19 cellular contexts compared by ENCODE assay signal in the genomic region with DNA sequence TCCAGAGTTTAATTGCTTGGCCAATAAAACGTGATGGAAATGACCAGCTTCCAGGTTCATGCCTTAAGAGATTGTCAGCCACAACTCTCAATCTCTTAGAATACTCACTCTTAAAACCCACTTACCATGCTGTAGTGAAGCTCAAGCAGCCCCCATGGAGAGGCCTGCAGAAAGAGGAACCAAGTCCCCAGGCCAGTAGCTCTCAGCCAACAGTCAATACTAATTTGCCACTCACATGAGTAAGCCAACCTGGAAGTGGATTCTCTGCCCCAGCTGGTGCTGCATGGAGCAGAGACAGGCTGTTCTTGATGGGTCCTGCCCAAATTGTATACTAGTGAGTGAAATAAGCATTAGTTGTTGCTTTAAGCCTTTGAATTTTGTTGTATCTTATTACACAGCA.
"Had no signal": no experiment of that assay in that cellular context is flagged by ENCODE, and none has a peak within 500 bp of the region (broad histone marks: within the 10 kb centered on the region; RNA-seq: fewer than 3 reads in every experiment).

No MANE protein-coding gene starts in this region.

- H3K4me1 Mint-ChIP-seq: activated naive CD8-positive, alpha-beta T cell treated with anti-CD3 and anti-CD28 coated beads, Interleukin-2, amount 50 U/mL, for 24 hours; endodermal cell; immature natural killer cell; nephron had no signal

- H3K9me3 ChIP-seq: ascending aorta, heart left ventricle, right atrium auricular region had no signal

- H3K9me3 Mint-ChIP-seq: activated naive CD8-positive, alpha-beta T cell treated with anti-CD3 and anti-CD28 coated beads, Interleukin-2, amount 50 U/mL, for 24 hours; endodermal cell; type B pancreatic cell had no signal

- H3K4me3 Mint-ChIP-seq: activated naive CD8-positive, alpha-beta T cell treated with anti-CD3 and anti-CD28 coated beads, Interleukin-2, amount 50 U/mL, for 24 hours; endodermal cell; immature natural killer cell; nephron; type B pancreatic cell had no signal

- H3K36me3 Mint-ChIP-seq: immature natural killer cell, type B pancreatic cell had no signal

- H3K27ac ChIP-seq: ascending aorta, heart left ventricle, right atrium auricular region, skin epidermis had no signal

- ATAC-seq: activated CD4-positive, CD25-positive, alpha-beta regulatory T cell treated with anti-CD3 and anti-CD28 coated beads, Interleukin-2, amount 50 U/mL, for 24 hours; activated naive CD8-positive, alpha-beta T cell treated with anti-CD3 and anti-CD28 coated beads, Interleukin-2, amount 50 U/mL, for 24 hours; heart left ventricle; stimulated activated naive CD8-positive, alpha-beta T cell treated with anti-CD3 and anti-CD28 coated beads, Interleukin-15, Interleukin-2, amounts not matched to agents 100 U/mL and 50 U/mL, for 24 hours had no signal

- H3K4me1 ChIP-seq: ascending aorta, heart left ventricle, right atrium auricular region had no signal

- H3K27ac Mint-ChIP-seq: activated naive CD8-positive, alpha-beta T cell treated with anti-CD3 and anti-CD28 coated beads, Interleukin-2, amount 50 U/mL, for 24 hours; endodermal cell; immature natural killer cell; nephron; progenitor cell of endocrine pancreas; type B pancreatic cell had no signal

- H3K27me3 ChIP-seq: ascending aorta, heart left ventricle, right atrium auricular region had no signal

- H3K36me3 ChIP-seq: ascending aorta, heart left ventricle, right atrium auricular region had no signal

- DNase-seq: activated CD4-positive, alpha-beta T cell treated with anti-CD3 and anti-CD28 coated beads, Interleukin-2, amount 50 U/mL, for 1 hour; activated naive CD4-positive, alpha-beta T cell; activated naive CD8-positive, alpha-beta T cell treated with anti-CD3 and anti-CD28 coated beads, Interleukin-2, amount 50 U/mL, for 24 hours; endodermal cell; heart left ventricle; immature natural killer cell; mesendoderm; occipital lobe; stimulated activated CD4-positive, alpha-beta T cell treated with anti-CD3 and anti-CD28 coated beads, Interleukin-15, amount 100 ng/mL, for 24 hours; stimulated activated CD4-positive, alpha-beta T cell treated with anti-CD3 and anti-CD28 coated beads, Interleukin-4, amount 100 ng/mL, for 1 hour; stimulated activated naive CD8-positive, alpha-beta T cell treated with anti-CD3 and anti-CD28 coated beads, Interleukin-15, Interleukin-2, amounts not matched to agents 100 U/mL and 50 U/mL, for 24 hours had no signal

- H3K27me3 Mint-ChIP-seq: progenitor cell of endocrine pancreas, type B pancreatic cell had no signal

- H3K4me3 ChIP-seq: ascending aorta, dorsolateral prefrontal cortex, heart left ventricle, right atrium auricular region, skin epidermis had no signal
